Comparison of ENCODE assay signal across 11 cellular contexts in genomic region chr5:134086943-134087305, GRCh38. TPM values are rescaled to one million over a fixed set of nuclear protein-coding genes. Genes with fewer than 3 reads are reported as not detected.
DNase-seq lines count a peak whose midpoint lies in the region; ATAC-seq and TF ChIP-seq lines count a peak whose summit lies in the region.
"Had no signal": no experiment of that assay in that cellular context is flagged by ENCODE, and none has a peak within 500 bp of the region (broad histone marks: within the 10 kb centered on the region; RNA-seq: fewer than 3 reads in every experiment).

No MANE protein-coding gene starts in this region.

- intact Hi-C loops in natural killer cell (cut with micrococcal nuclease): no loop called here

- H3K27me3 ChIP-seq in BE2C: no peaks in the 10 kb centered on the region

- no peaks in the 10 kb centered on the region for H3K9me3 ChIP-seq in BE2C
- H3K9me3 ChIP-seq: A549 had no signal

- H3K4me1 Mint-ChIP-seq in natural killer cell (peaks cover 0 to 11% of the 10 kb centered on the region in 2 donors), endothelial cell (ENCODE audit: unreplicated experiment) (no peaks in the 10 kb centered on the region)
- peaks cover 0 to 8% of the 10 kb centered on the region in 2 donors for H3K4me1 Mint-ChIP-seq in natural killer cell treated with Interleukin-12 subunit alpha and Interleukin-12 subunit beta and Interleukin-15 and Interleukin-18, amount 100 ng/mL, for 72 hours (ENCODE audit: low read depth in 2 of 2)

- ATAC-seq in natural killer cell: peak in 2 of 3 donors; percentile 26 to 55
- ATAC-seq in natural killer cell treated with Interleukin-12 subunit alpha and Interleukin-12 subunit beta and Interleukin-15 and Interleukin-18, amount 100 ng/mL, for 72 hours: no peak
- ATAC-seq in GM21528 (IDR thresholded peaks at IDR 0.05; ENCODE audit: low FRiP score, unreplicated experiment): no peak
- ATAC-seq: A549 had no signal

- no peaks in the 10 kb centered on the region for H3K36me3 Mint-ChIP-seq in natural killer cell
- no peaks in the 10 kb centered on the region for H3K36me3 Mint-ChIP-seq in natural killer cell treated with Interleukin-12 subunit alpha and Interleukin-12 subunit beta and Interleukin-15 and Interleukin-18, amount 100 ng/mL, for 72 hours
- no peaks in the 10 kb centered on the region for H3K36me3 Mint-ChIP-seq in endothelial cell (ENCODE audit: low read depth, unreplicated experiment)

- DNase-seq in natural killer cell (no peak), endothelial cell (ENCODE audit: low spot score) (no peak), HuH-7 (ENCODE audit: low spot score) (no peak), BE2C (no peak)
- DNase-seq in natural killer cell treated with Interleukin-12 subunit alpha and Interleukin-12 subunit beta and Interleukin-15 and Interleukin-18, amount 100 ng/mL, for 72 hours (ENCODE audit: low spot score): no peak
- peak; percentile 90 for DNase-seq in activated effector memory CD4-positive, alpha-beta T cell treated with anti-CD3 and anti-CD28 coated beads, Interleukin-2, amount 50 U/mL, for 16 hours
- DNase-seq in stimulated activated CD4-positive, alpha-beta T cell treated with anti-CD3 and anti-CD28 coated beads, Interleukin-15, amount 100 ng/mL, for 24 hours: peak; percentile 90
- DNase-seq: GOT3, NCI-H2029 treated with DMSO at 0.1 percent for 48 hours had no signal

- H3K9me3 Mint-ChIP-seq in natural killer cell: no peaks in the 10 kb centered on the region
- no peaks in the 10 kb centered on the region for H3K9me3 Mint-ChIP-seq in natural killer cell treated with Interleukin-12 subunit alpha and Interleukin-12 subunit beta and Interleukin-15 and Interleukin-18, amount 100 ng/mL, for 72 hours
- no peaks in the 10 kb centered on the region for H3K9me3 Mint-ChIP-seq in endothelial cell (ENCODE audit: unreplicated experiment)

- H3K4me3 Mint-ChIP-seq in natural killer cell: no peak overlapping the region
- H3K4me3 Mint-ChIP-seq in natural killer cell treated with Interleukin-12 subunit alpha and Interleukin-12 subunit beta and Interleukin-15 and Interleukin-18, amount 100 ng/mL, for 72 hours: no peak overlapping the region
- no peak overlapping the region for H3K4me3 Mint-ChIP-seq in endothelial cell (ENCODE audit: unreplicated experiment)

- H3K27ac Mint-ChIP-seq in natural killer cell (no peak overlapping the region), endothelial cell (ENCODE audit: unreplicated experiment) (no peak overlapping the region)
- no peak overlapping the region for H3K27ac Mint-ChIP-seq in natural killer cell treated with Interleukin-12 subunit alpha and Interleukin-12 subunit beta and Interleukin-15 and Interleukin-18, amount 100 ng/mL, for 72 hours

- no peaks in the 10 kb centered on the region for H3K36me3 ChIP-seq in BE2C

- TF ChIP-seq CTCF in natural killer cell (IDR thresholded peaks at IDR 0.05): no peak
- TF ChIP-seq CTCF in endothelial cell (IDR thresholded peaks at IDR 0.05; ENCODE audit: unreplicated experiment): no peak
- TF ChIP-seq CTCF in BE2C (IDR thresholded peaks at IDR 0.05; ENCODE audit: low read depth, low read length): no peak

- H3K4me3 ChIP-seq in BE2C (ENCODE audit: low read depth, low read length): no peak overlapping the region
- H3K4me3 ChIP-seq: A549 had no signal

- H3K4me1 ChIP-seq in BE2C: peaks cover 9% of the 10 kb centered on the region; the same call in 1 of the 2 replicates

- H3K27me3 Mint-ChIP-seq in natural killer cell (ENCODE audit: low read depth in 2 of 2) (peaks cover 0 to 9% of the 10 kb centered on the region in 2 donors), endothelial cell (ENCODE audit: unreplicated experiment) (no peaks in the 10 kb centered on the region)
- H3K27me3 Mint-ChIP-seq in natural killer cell treated with Interleukin-12 subunit alpha and Interleukin-12 subunit beta and Interleukin-15 and Interleukin-18, amount 100 ng/mL, for 72 hours: peaks cover 9 to 23% of the 10 kb centered on the region in 2 donors

RNA-seq across cellular contexts. Expression of gene TCF7, which starts 27.6 kb away (rescaled TPM):
- total RNA-seq in natural killer cell: 100 to 1,000 TPM in 2 of 3 donors, 10 to 100 TPM in 1; 97.7 to 203 (median 158) TPM
- 1 to 10 TPM; 2.6 to 6.1 TPM for total RNA-seq in natural killer cell treated with Interleukin-12 subunit alpha and Interleukin-12 subunit beta and Interleukin-15 and Interleukin-18, amount 100 ng/mL, for 72 hours
- total RNA-seq in endothelial cell (ENCODE audit: unreplicated experiment): 9.5 TPM
- 3.1 TPM for polyA plus RNA-seq in BE2C (2012; ENCODE audit: insufficient read depth, insufficient read length, low read depth)

Comparison
In these comparisons a context has a peak if more than half of its experiments do, and no peak if none do; other contexts are left out.
1. ATAC-seq: peak in natural killer cell (2 of 3); none in natural killer cell treated with Interleukin-12 subunit alpha and Interleukin-12 subunit beta and Interleukin-15 and Interleukin-18, amount 100 ng/mL, for 72 hours (0 of 2) and GM21528 (single experiment).
2. DNase-seq: peak in activated effector memory CD4-positive, alpha-beta T cell treated with anti-CD3 and anti-CD28 coated beads, Interleukin-2, amount 50 U/mL, for 16 hours (single experiment) and stimulated activated CD4-positive, alpha-beta T cell treated with anti-CD3 and anti-CD28 coated beads, Interleukin-15, amount 100 ng/mL, for 24 hours (single experiment); none in natural killer cell (single experiment), natural killer cell treated with Interleukin-12 subunit alpha and Interleukin-12 subunit beta and Interleukin-15 and Interleukin-18, amount 100 ng/mL, for 72 hours (single experiment), endothelial cell (single experiment), HuH-7 (single experiment) and BE2C (single experiment).